In the genomic region with DNA sequence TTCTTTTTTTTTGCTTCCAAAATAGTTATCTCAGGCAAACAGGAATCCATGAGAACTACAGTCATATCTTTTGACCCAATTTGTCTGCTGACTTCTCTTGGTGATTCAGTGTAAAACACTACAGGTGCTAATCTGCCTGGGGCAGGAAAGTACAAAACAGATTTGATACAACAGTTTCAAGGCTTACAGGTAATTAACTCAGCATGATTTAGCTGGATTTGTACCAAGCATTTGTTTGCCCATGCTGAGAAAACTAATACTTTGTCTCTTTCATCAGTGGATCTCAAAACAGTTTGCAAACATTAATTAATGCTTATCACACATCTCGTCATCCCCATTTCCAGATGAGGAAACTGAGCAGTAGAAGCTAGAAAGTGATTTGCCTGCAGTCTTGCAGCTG, we compare ENCODE assay signal across 19 cellular contexts.
"Had no signal": no experiment of that assay in that cellular context is flagged by ENCODE, and none has a peak within 500 bp of the region (broad histone marks: within the 10 kb centered on the region; RNA-seq: fewer than 3 reads in every experiment).

No MANE protein-coding gene starts in this region.

- H3K27ac ChIP-seq: adrenal gland, colonic mucosa, dorsolateral prefrontal cortex, gastroesophageal sphincter, neutrophil, ovary, prostate gland, right atrium auricular region, thoracic aorta had no signal

- DNase-seq: activated naive CD4-positive, alpha-beta T cell; activated T-cell treated with anti-CD3 and anti-CD28 coated beads, Interleukin-2, amount 50 U/mL, for 24 hours; adrenal gland; colonic mucosa; dorsolateral prefrontal cortex; head of caudate nucleus; hypothalamus; ovary; stimulated activated CD4-positive, alpha-beta T cell treated with anti-CD3 and anti-CD28 coated beads, Interleukin-4, amount 100 ng/mL, for 24 hours; stimulated activated naive CD4-positive, alpha-beta T cell treated with Interleukin-2 at 50 U/mL for 16 hours; T1000 had no signal

- H3K27me3 ChIP-seq: adrenal gland, colonic mucosa, dorsolateral prefrontal cortex, gastroesophageal sphincter, neutrophil, ovary, right atrium auricular region had no signal

- ATAC-seq: gastroesophageal sphincter, WTC11 had no signal

- H3K4me1 ChIP-seq: adrenal gland, colonic mucosa, gastroesophageal sphincter, prostate gland, right atrium auricular region had no signal

- H3K4me3 ChIP-seq: adrenal gland, colonic mucosa, dorsolateral prefrontal cortex, gastroesophageal sphincter, ovary, prostate gland, right atrium auricular region, thoracic aorta had no signal

- H3K9me3 ChIP-seq: adrenal gland, colonic mucosa, gastroesophageal sphincter, neutrophil, ovary, prostate gland, right atrium auricular region, thoracic aorta had no signal

- FAIRE-seq: astrocyte, islet of Langerhans had no signal

- H3K36me3 ChIP-seq: adrenal gland, colonic mucosa, gastroesophageal sphincter, neutrophil, ovary, prostate gland, right atrium auricular region, thoracic aorta had no signal
